Comparison of ENCODE assay signal across 20 cellular contexts in genomic region chr11:20065040-20065805, GRCh38.
DNase-seq lines count a peak whose midpoint lies in the region; ATAC-seq and TF ChIP-seq lines count a peak whose summit lies in the region.
"Had no signal": no experiment of that assay in that cellular context is flagged by ENCODE, and none has a peak within 500 bp of the region (broad histone marks: within the 10 kb centered on the region; RNA-seq: fewer than 3 reads in every experiment).

No MANE protein-coding gene starts in this region.

- H3K4ac ChIP-seq in IMR-90 (ENCODE audit: low read depth, low read length): no peak overlapping the region

- H3K36me3 ChIP-seq in breast epithelium: no peaks in the 10 kb centered on the region
- peaks cover 4% of the 10 kb centered on the region for H3K36me3 ChIP-seq in IMR-90 (ENCODE audit: control insufficient read depth, insufficient read depth, low read length)
- peaks cover 8% of the 10 kb centered on the region for H3K36me3 ChIP-seq in smooth muscle cell (ENCODE audit: low read depth)

- no peak for TF ChIP-seq RAD21 in IMR-90 (IDR thresholded peaks at IDR 0.05; ENCODE audit: low read length)

- peaks cover 10% of the 10 kb centered on the region for H3F3A ChIP-seq in smooth muscle cell (ENCODE audit: low read depth)

- no peak overlapping the region for H4K91ac ChIP-seq in IMR-90 (ENCODE audit: insufficient read depth, low read depth, low read length)

- no peak overlapping the region for H3K23ac ChIP-seq in IMR-90 (ENCODE audit: low read depth, low read length)

- intact Hi-C loops in MCF 10A (cut with micrococcal nuclease): no loop called here
- intact Hi-C loops in breast epithelium (cut with DNase I; ENCODE audit: low total_unique reads): no loop called here
- intact Hi-C loops in IMR-90 (cut with micrococcal nuclease): no loop called here
- intact Hi-C loops in left ventricle myocardium superior (cut with micrococcal nuclease): no loop called here

- H3K4me3 ChIP-seq in breast epithelium: no peak overlapping the region
- H3K4me3 ChIP-seq in IMR-90 (ENCODE audit: insufficient read depth, low read depth, low read length): no peak overlapping the region
- H3K4me3 ChIP-seq in smooth muscle cell: no peak overlapping the region

- H3K9me3 Mint-ChIP-seq in MCF 10A (ENCODE audit: unreplicated experiment): no peaks in the 10 kb centered on the region

- H3K9me3 ChIP-seq in breast epithelium: no peaks in the 10 kb centered on the region
- no peaks in the 10 kb centered on the region for H3K9me3 ChIP-seq in IMR-90 (ENCODE audit: control insufficient read depth, insufficient read depth, low read length)
- H3K9me3 ChIP-seq in smooth muscle cell (replicated peaks; ENCODE audit: low read depth): no peaks in the 10 kb centered on the region

- no peaks in the 10 kb centered on the region for H4K20me1 ChIP-seq in IMR-90 (ENCODE audit: insufficient read depth, low read length)
- H4K20me1 ChIP-seq in smooth muscle cell (ENCODE audit: low read depth): no peaks in the 10 kb centered on the region

- H2BK5ac ChIP-seq in IMR-90 (ENCODE audit: low read depth, low read length, poor library complexity, severe bottlenecking): no peak overlapping the region

- no peak for TF ChIP-seq CTCF in MCF 10A (IDR thresholded peaks at IDR 0.05; ENCODE audit: unreplicated experiment)
- no peak for TF ChIP-seq CTCF in breast epithelium (IDR thresholded peaks at IDR 0.05)
- no peak for TF ChIP-seq CTCF in IMR-90 (conservative IDR thresholded peaks at IDR 0.05; ENCODE audit: low read depth, low read length)
- TF ChIP-seq CTCF in smooth muscle cell (IDR thresholded peaks at IDR 0.05; ENCODE audit: borderline replicate concordance, insufficient read depth, poor library complexity, severe bottlenecking): no peak

- H2AFZ ChIP-seq in IMR-90 (replicated peaks; ENCODE audit: low read length, poor library complexity) (no peak overlapping the region), smooth muscle cell (ENCODE audit: low read depth) (no peak overlapping the region)

- H3K4me2 ChIP-seq in IMR-90 (ENCODE audit: low read depth, low read length) (no peak overlapping the region), smooth muscle cell (no peak overlapping the region)

- DNase-seq in MCF 10A (ENCODE audit: unreplicated experiment) (no peak), breast epithelium (ENCODE audit: low spot score in 2 of 2) (no peak), IMR-90 (no peak), left ventricle myocardium superior (no peak), smooth muscle cell (lab: John Stamatoyannopoulos, UW; ENCODE audit: unreplicated experiment) (no peak), T-helper 1 cell (no peak), globus pallidus (ENCODE audit: low spot score) (no peak), AG08396 (ENCODE audit: low spot score) (no peak)
- DNase-seq: DMS79 treated with DMSO at 0.1 percent for 48 hours, H7, KBM-7, MV-4-11, NCI-H1694 treated with DMSO at 0.1 percent for 48 hours, NCI-H2107, NCI-H2227 treated with DMSO at 0.1 percent for 48 hours, NCI-H510A treated with DMSO at 0.1 percent for 48 hours, NCI-H82, SIG-M5 had no signal

- H3K27ac Mint-ChIP-seq in MCF 10A (ENCODE audit: low read depth, unreplicated experiment): peak overlapping the region; percentile 12
- H3K27ac Mint-ChIP-seq: CD14-positive monocyte had no signal

- dilution Hi-C loops in IMR-90 (cut with HindIII; ENCODE audit: low sequenced_read_pairs, unreplicated experiment): no loop called here

- CTCF ChIA-PET in MCF 10A (lab: Yijun Ruan, JAX) (interaction anchor here (0.8 to 3.4 kb wide), 4 partner anchors 30 to 127 kb away, joined by 3 to 11 read pairs (median 6); no protein-coding TSS in a partner anchor), IMR-90 (lab: Yijun Ruan, JAX) (no interaction called here)

- ATAC-seq in IMR-90 (ENCODE audit: low read depth): no peak
- peak; percentile 22 for ATAC-seq in left ventricle myocardium superior

- H2BK15ac ChIP-seq in IMR-90 (ENCODE audit: low read depth, low read length): no peak overlapping the region

- peak overlapping the region; percentile 58 for H2AK9ac ChIP-seq in IMR-90 (replicated peaks; ENCODE audit: low read depth, low read length, poor library complexity)

- H2AK5ac ChIP-seq in IMR-90 (ENCODE audit: low read depth, low read length): no peak overlapping the region

- no TSS peak for BruUV-seq in MCF 10A (replicated peaks; lab: Mats Ljungman, UMichigan)
- BruUV-seq in IMR-90 (replicated peaks; lab: Mats Ljungman, UMichigan): no TSS peak

- no peaks in the 10 kb centered on the region for H3K79me1 ChIP-seq in IMR-90 (ENCODE audit: low read depth in 1 of 2, low read length in 2 of 2)

- 0 out of 2 replicates have a peak, but pooled peaks cover 2% of the 10 kb centered on the region for H3K9me1 ChIP-seq in IMR-90 (ENCODE audit: insufficient read depth, low read length)

- no peak overlapping the region for H3K14ac ChIP-seq in IMR-90 (replicated peaks; ENCODE audit: low read depth, low read length)

- no peak overlapping the region for H3K18ac ChIP-seq in IMR-90 (ENCODE audit: low read depth, low read length)

- no peak overlapping the region for H3K9ac ChIP-seq in IMR-90 (ENCODE audit: low read depth, low read length)
- H3K9ac ChIP-seq in smooth muscle cell (ENCODE audit: low read depth): no peak overlapping the region

- H3K4me1 ChIP-seq in breast epithelium: peaks cover 0 to 5% of the 10 kb centered on the region in 2 donors
- H3K4me1 ChIP-seq in IMR-90 (ENCODE audit: control insufficient read depth, insufficient read depth, low read length): peaks cover under 1% of the 10 kb centered on the region; the same call in 1 of the 2 replicates
- no peaks in the 10 kb centered on the region for H3K4me1 ChIP-seq in smooth muscle cell (ENCODE audit: low read depth)

- peaks cover 4% of the 10 kb centered on the region for H3K79me2 ChIP-seq in smooth muscle cell (ENCODE audit: low read depth)

- POLR2A ChIA-PET in MCF 10A (lab: Yijun Ruan, JAX) (interaction anchor here (0.7 to 22.8 kb wide), 5 partner anchors 27 to 693 kb away, joined by 3 to 691 read pairs (median 3); no protein-coding TSS in a partner anchor), IMR-90 (lab: Charles Lee; ENCODE audit: unreplicated experiment) (no interaction called here)

- H3K27me3 ChIP-seq in breast epithelium (no peaks in the 10 kb centered on the region), IMR-90 (ENCODE audit: control insufficient read depth, insufficient read depth, low read length) (no peaks in the 10 kb centered on the region), smooth muscle cell (ENCODE audit: low read depth) (no peaks in the 10 kb centered on the region)

- peaks cover 100% of the 10 kb centered on the region for H3K36me3 Mint-ChIP-seq in MCF 10A (ENCODE audit: insufficient read depth, unreplicated experiment)
- H3K36me3 Mint-ChIP-seq: CD14-positive monocyte had no signal

- no peak overlapping the region for H3K56ac ChIP-seq in IMR-90 (ENCODE audit: extremely low read depth, insufficient read depth, low read length)

- 50% methylated on average over 1 of the region's 4 CpGs; no CpG with 5 or more reads in 1 of the 2 experiments for WGBS in IMR-90 (ENCODE audit: extremely low coverage in 2 of 2, insufficient read length in 1 of 2), 2 experiments
- 76% methylated on average over 4 of the region's 4 CpGs for WGBS in smooth muscle cell (ENCODE audit: low lambda C conversion rate)

- H3K4me1 Mint-ChIP-seq in MCF 10A (ENCODE audit: insufficient read depth, unreplicated experiment): peaks cover 21% of the 10 kb centered on the region

- no peak overlapping the region for H3K4me3 Mint-ChIP-seq in MCF 10A (ENCODE audit: unreplicated experiment)
- H3K4me3 Mint-ChIP-seq: CD14-positive monocyte had no signal

- in situ Hi-C loops in IMR-90 (cut with MboI; ENCODE audit: low sequenced_read_pairs): no loop called here

- H4K5ac ChIP-seq in IMR-90 (ENCODE audit: low read depth, low read length): no peak overlapping the region

- no peaks in the 10 kb centered on the region for H3K27me3 Mint-ChIP-seq in MCF 10A (ENCODE audit: insufficient read depth, unreplicated experiment)

- H2BK20ac ChIP-seq in IMR-90 (ENCODE audit: low read depth, low read length): no peak overlapping the region

- H4K8ac ChIP-seq in IMR-90 (ENCODE audit: low read depth in 2 of 2, low read length in 2 of 2): no peak overlapping the region

- H3K27ac ChIP-seq in breast epithelium: no peak overlapping the region
- H3K27ac ChIP-seq in IMR-90 (ENCODE audit: insufficient read depth, low read length): no peak overlapping the region
- H3K27ac ChIP-seq in smooth muscle cell (ENCODE audit: low read depth): peak overlapping the region; percentile 42
- H3K27ac ChIP-seq: 22Rv1 had no signal

- TF ChIP-seq POLR2A in breast epithelium (IDR thresholded peaks at IDR 0.05) (no peak), IMR-90 (IDR thresholded peaks at IDR 0.05; ENCODE audit: low read depth, low read length) (no peak)

- no peak overlapping the region for H2BK120ac ChIP-seq in IMR-90 (ENCODE audit: low read depth, low read length)

TF ChIP-seq in IMR-90, 13 proteins besides CTCF, POLR2A, EP300 and RAD21 (continues in another document):
- TF ChIP-seq ELK1 (IDR thresholded peaks at IDR 0.05; ENCODE audit: borderline replicate concordance, low read depth, low read length) (no peak), RFX5 (IDR thresholded peaks at IDR 0.05; ENCODE audit: low read depth, low read length) (no peak), FOS (IDR thresholded peaks at IDR 0.05; ENCODE audit: low read depth, low read length) (no peak), BHLHE40 (IDR thresholded peaks at IDR 0.05; ENCODE audit: low read depth, low read length) (no peak), MAZ (IDR thresholded peaks at IDR 0.05; ENCODE audit: borderline replicate concordance, low read depth, low read length) (no peak), SMC3 (IDR thresholded peaks at IDR 0.05; ENCODE audit: low read depth, low read length) (no peak), MAFK (IDR thresholded peaks at IDR 0.05; ENCODE audit: low read depth, low read length) (no peak), RCOR1 (IDR thresholded peaks at IDR 0.05; ENCODE audit: insufficient replicate concordance, low read length) (no peak)
- TF ChIP-seq, protein P1, sequence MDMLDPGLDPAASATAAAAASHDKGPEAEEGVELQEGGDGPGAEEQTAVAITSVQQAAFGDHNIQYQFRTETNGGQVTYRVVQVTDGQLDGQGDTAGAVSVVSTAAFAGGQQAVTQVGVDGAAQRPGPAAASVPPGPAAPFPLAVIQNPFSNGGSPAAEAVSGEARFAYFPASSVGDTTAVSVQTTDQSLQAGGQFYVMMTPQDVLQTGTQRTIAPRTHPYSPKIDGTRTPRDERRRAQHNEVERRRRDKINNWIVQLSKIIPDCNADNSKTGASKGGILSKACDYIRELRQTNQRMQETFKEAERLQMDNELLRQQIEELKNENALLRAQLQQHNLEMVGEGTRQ (IDR thresholded peaks at IDR 0.05; ENCODE audit: low read depth, low read length): no peak
